In genomic region chr2:160367887-160368286, GRCh38 we compare ENCODE assay signal across 8 cellular contexts.
A peak's percentile ranks its signal among the peaks of the same experiment; 100 is the strongest.
DNase-seq lines count a peak whose midpoint lies in the region; ATAC-seq and TF ChIP-seq lines count a peak whose summit lies in the region.

No MANE protein-coding gene starts in this region.

- H3F3A ChIP-seq in neural progenitor cell (ENCODE audit: low read depth), result no peaks in the 10 kb centered on the region

- no peak for TF ChIP-seq EP300 in gastroesophageal sphincter (IDR thresholded peaks at IDR 0.05)

- H3K27me3 Mint-ChIP-seq in effector memory CD8-positive, alpha-beta T cell, result no peaks in the 10 kb centered on the region
- peaks cover 6% of the 10 kb centered on the region for H3K27me3 Mint-ChIP-seq in neural progenitor cell (ENCODE audit: insufficient read depth, low read depth)

- H3K79me2 ChIP-seq in neural progenitor cell (ENCODE audit: low read depth), result peaks cover 83% of the 10 kb centered on the region

- H4K20me1 ChIP-seq in neural progenitor cell (ENCODE audit: low read depth), result peaks cover 79% of the 10 kb centered on the region

- H3K4me1 ChIP-seq in neural progenitor cell (peaks cover 44% of the 10 kb centered on the region), gastroesophageal sphincter (peaks cover 39 to 100% (median 52%) of the 10 kb centered on the region in 3 donors)

- H3K4me1 Mint-ChIP-seq in effector memory CD8-positive, alpha-beta T cell (ENCODE audit: low read depth in 2 of 2), result peaks cover 63 to 75% of the 10 kb centered on the region in 2 donors
- peaks cover 39% of the 10 kb centered on the region for H3K4me1 Mint-ChIP-seq in neural progenitor cell

- no peaks in the 10 kb centered on the region for H3K9me3 Mint-ChIP-seq in effector memory CD8-positive, alpha-beta T cell
- H3K9me3 Mint-ChIP-seq in neural progenitor cell, result no peaks in the 10 kb centered on the region

- H3K4me2 ChIP-seq in neural progenitor cell, result peak overlapping the region; percentile 14

- peak overlapping the region in 1 of 2 donors; percentile 17 for H3K27ac Mint-ChIP-seq in effector memory CD8-positive, alpha-beta T cell
- no peak overlapping the region for H3K27ac Mint-ChIP-seq in neural progenitor cell

- peaks cover 37% of the 10 kb centered on the region for H3K36me3 Mint-ChIP-seq in effector memory CD8-positive, alpha-beta T cell (ENCODE audit: insufficient read depth)
- H3K36me3 Mint-ChIP-seq in neural progenitor cell, result peaks cover 8% of the 10 kb centered on the region

- no peak overlapping the region for H3K9ac ChIP-seq in neural progenitor cell

- DNase-seq in NCI-H446 treated with DMSO at 0.1 percent for 48 hours (lab: John Stamatoyannopoulos, UW) (peak; percentile 20), neural progenitor cell (ENCODE audit: low spot score) (no peak), DMS114 treated with DMSO at 0.1 percent for 48 hours (lab: John Stamatoyannopoulos, UW; ENCODE audit: unreplicated experiment) (no peak)
- DNase-seq in effector memory CD8-positive, alpha-beta T cell, result no peak
- DNase-seq in activated CD8-positive, alpha-beta memory T cell treated with anti-CD3 and anti-CD28 coated beads, Interleukin-2, amount 50 U/mL, for 48 hours, result no peak

- H3K27me3 ChIP-seq in neural progenitor cell (no peaks in the 10 kb centered on the region), gastroesophageal sphincter (no peaks in the 10 kb centered on the region)

- peak overlapping the region; percentile 52 to 65 for H3K4me3 Mint-ChIP-seq in effector memory CD8-positive, alpha-beta T cell
- no peak overlapping the region for H3K4me3 Mint-ChIP-seq in neural progenitor cell

- no peak for TF ChIP-seq POLR2A in gastroesophageal sphincter (IDR thresholded peaks at IDR 0.05)

- ATAC-seq in GM19463 (IDR thresholded peaks at IDR 0.05; ENCODE audit: unreplicated experiment) (peak; percentile 53), gastroesophageal sphincter (no peak), GM21526 (IDR thresholded peaks at IDR 0.05; ENCODE audit: low FRiP score, unreplicated experiment) (no peak)
- ATAC-seq in effector memory CD8-positive, alpha-beta T cell (replicated peaks), result peak; percentile 69

- H3K4me3 ChIP-seq in neural progenitor cell (no peak overlapping the region), gastroesophageal sphincter (no peak overlapping the region)

- WGBS in gastroesophageal sphincter (ENCODE audit: low coverage in 1 of 2), 2 donors, result 12 to 24% methylated on average over 5 of the region's 7 CpGs

- H3K27ac ChIP-seq in neural progenitor cell (no peak overlapping the region), gastroesophageal sphincter (peak overlapping the region in 2 of 4 donors; percentile 19 to 40)

- no peak overlapping the region for H2AFZ ChIP-seq in neural progenitor cell (replicated peaks)

- H3K9me3 ChIP-seq in neural progenitor cell (ENCODE audit: low read depth) (no peaks in the 10 kb centered on the region), gastroesophageal sphincter (no peaks in the 10 kb centered on the region)

- H3K36me3 ChIP-seq in neural progenitor cell (no peaks in the 10 kb centered on the region), gastroesophageal sphincter (no peaks in the 10 kb centered on the region)

- no peak for TF ChIP-seq CTCF in neural progenitor cell (IDR thresholded peaks at IDR 0.05)
- TF ChIP-seq CTCF in gastroesophageal sphincter (IDR thresholded peaks at IDR 0.05), result no peak

Comparison
In these comparisons a context has a peak if more than half of its experiments do, and no peak if none do; other contexts are left out.
1. ATAC-seq: peak in GM19463 (single experiment) and effector memory CD8-positive, alpha-beta T cell (single experiment); none in gastroesophageal sphincter (single experiment) and GM21526 (single experiment).